Comparison of ENCODE assay signal across 22 cellular contexts in genomic region chr14:54693761-54694160, GRCh38.
"Had no signal": no experiment of that assay in that cellular context is flagged by ENCODE, and none has a peak within 500 bp of the region (broad histone marks: within the 10 kb centered on the region; RNA-seq: fewer than 3 reads in every experiment).

No MANE protein-coding gene starts in this region.

- H3K9me3 Mint-ChIP-seq: natural killer cell treated with Interleukin-12 subunit alpha and Interleukin-12 subunit beta and Interleukin-15 and Interleukin-18, amount 100 ng/mL, for 72 hours; neural progenitor cell; stimulated activated memory B cell treated with anti-CD40 and anti-IgM and Interleukin-4, amounts not matched to agents 10 μg/mL and 1 μg/mL and 100 μg/mL, for 72 hours; stimulated activated naive CD8-positive, alpha-beta T cell treated with anti-CD3 and anti-CD28 coated beads, Interleukin-15, Interleukin-2, amounts not matched to agents 100 ng/mL and 50 ng/mL, for 24 hours had no signal

- H3K9me3 ChIP-seq: left lung, ovary, right lobe of liver, spleen, tibial nerve had no signal

- H3K4me1 ChIP-seq: neural progenitor cell had no signal

- H3K27me3 Mint-ChIP-seq: stimulated activated memory B cell treated with anti-CD40 and anti-IgM and Interleukin-4, amounts not matched to agents 10 μg/mL and 1 μg/mL and 100 μg/mL, for 72 hours had no signal

- H3K4me3 Mint-ChIP-seq: immature natural killer cell; natural killer cell treated with Interleukin-12 subunit alpha and Interleukin-12 subunit beta and Interleukin-15 and Interleukin-18, amount 100 ng/mL, for 72 hours; neural progenitor cell; stimulated activated memory B cell treated with anti-CD40 and anti-IgM and Interleukin-4, amounts not matched to agents 10 μg/mL and 1 μg/mL and 100 μg/mL, for 72 hours; stimulated activated naive CD8-positive, alpha-beta T cell treated with anti-CD3 and anti-CD28 coated beads, Interleukin-15, Interleukin-2, amounts not matched to agents 100 ng/mL and 50 ng/mL, for 24 hours had no signal

- H3K27ac Mint-ChIP-seq: immature natural killer cell; natural killer cell treated with Interleukin-12 subunit alpha and Interleukin-12 subunit beta and Interleukin-15 and Interleukin-18, amount 100 ng/mL, for 72 hours; neural progenitor cell; stimulated activated memory B cell treated with anti-CD40 and anti-IgM and Interleukin-4, amounts not matched to agents 10 μg/mL and 1 μg/mL and 100 μg/mL, for 72 hours; stimulated activated naive CD8-positive, alpha-beta T cell treated with anti-CD3 and anti-CD28 coated beads, Interleukin-15, Interleukin-2, amounts not matched to agents 100 ng/mL and 50 ng/mL, for 24 hours had no signal

- H3K4me3 ChIP-seq: left lung, lung, neural progenitor cell, ovary, right lobe of liver, spleen, tibial nerve had no signal

- H3K36me3 Mint-ChIP-seq: immature natural killer cell; natural killer cell treated with Interleukin-12 subunit alpha and Interleukin-12 subunit beta and Interleukin-15 and Interleukin-18, amount 100 ng/mL, for 72 hours; neural progenitor cell had no signal

- H3K27me3 ChIP-seq: left lung, neural progenitor cell, ovary, right lobe of liver, spleen, tibial nerve had no signal

- FAIRE-seq: endometrium, frontal cortex, keratinocyte had no signal

- H3K36me3 ChIP-seq: left lung, neural progenitor cell, ovary, right lobe of liver, spleen, tibial nerve had no signal

- DNase-seq: effector memory CD4-positive, alpha-beta T cell; immature natural killer cell; left lung; mesenchymal stem cell; midbrain; nucleus accumbens; ovary; right lobe of liver; spleen; stimulated activated CD4-positive, alpha-beta T cell treated with anti-CD3 and anti-CD28 coated beads, Interleukin-15, amount 100 ng/mL, for 24 hours; stimulated activated CD4-positive, alpha-beta T cell treated with anti-CD3 and anti-CD28 coated beads, Interleukin-1b, Interleukin-23, amount 100 ng/mL, for 48 hours; stimulated activated CD4-positive, alpha-beta T cell treated with anti-CD3 and anti-CD28 coated beads, Interleukin-4, amount 100 ng/mL, for 24 hours had no signal

- H3K27ac ChIP-seq: left lung, neural progenitor cell, ovary, right lobe of liver, spleen, tibial nerve had no signal

- ATAC-seq: esophagus mucosa; left lung; natural killer cell treated with Interleukin-12 subunit alpha and Interleukin-12 subunit beta and Interleukin-15 and Interleukin-18, amount 100 ng/mL, for 72 hours; right lobe of liver; stimulated activated memory B cell treated with anti-CD40 and anti-IgM and Interleukin-4, amounts not matched to agents 10 μg/mL and 1 μg/mL and 100 μg/mL, for 72 hours had no signal
